Comparison of ENCODE assay signal across 11 cellular contexts in the genomic region with DNA sequence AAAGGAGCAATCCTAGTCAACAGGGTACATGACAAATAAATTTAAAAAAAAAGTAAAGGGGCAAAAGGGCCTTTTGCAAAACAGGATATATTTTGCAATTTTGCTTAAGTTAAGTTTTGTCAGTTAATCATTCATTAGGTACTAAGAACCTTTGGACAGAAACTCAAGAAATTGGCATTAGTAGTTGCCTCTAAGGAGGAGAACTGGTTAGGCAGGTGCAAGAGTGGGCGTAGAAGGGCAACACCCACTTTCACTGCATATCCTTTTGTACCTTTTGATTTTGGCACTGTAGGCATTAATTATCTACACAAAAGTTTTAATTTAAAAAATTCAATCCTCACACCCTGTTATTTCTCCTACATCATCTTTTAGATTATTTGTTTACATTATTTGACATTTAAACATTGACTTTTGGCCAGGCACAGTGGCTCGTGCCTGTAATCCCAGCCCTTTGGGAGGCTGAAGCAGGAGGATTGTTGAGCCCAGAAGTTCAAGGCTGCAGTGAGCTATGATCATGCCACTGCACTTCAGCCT. TPM values are rescaled to one million over a fixed set of nuclear protein-coding genes. Genes with fewer than 3 reads are reported as not detected.
A peak's percentile ranks its signal among the peaks of the same experiment; 100 is the strongest.
DNase-seq lines count a peak whose midpoint lies in the region; ATAC-seq and TF ChIP-seq lines count a peak whose summit lies in the region.
"Had no signal": no experiment of that assay in that cellular context is flagged by ENCODE, and none has a peak within 500 bp of the region (broad histone marks: within the 10 kb centered on the region; RNA-seq: fewer than 3 reads in every experiment).

No MANE protein-coding gene starts in this region.

- H3K27ac ChIP-seq in muscle layer of duodenum (ENCODE audit: low read length), result peak overlapping the region; percentile 50

- intact Hi-C loops in Caco-2 (cut with micrococcal nuclease; ENCODE audit: unreplicated experiment), result loop anchor here (5.0 kb wide), 2 partner anchors 53 to 133 kb away; no protein-coding TSS in a partner anchor

- H3K27me3 ChIP-seq in Caco-2 (replicated peaks; ENCODE audit: control insufficient read depth, insufficient read depth, low read length) (no peaks in the 10 kb centered on the region), muscle layer of duodenum (ENCODE audit: low read depth, low read length) (peaks cover 3% of the 10 kb centered on the region)

- peak; percentile 57 to 63 for DNase-seq in Caco-2
- DNase-seq in NCI-H1417 treated with DMSO at 0.1 percent for 48 hours (lab: John Stamatoyannopoulos, UW), result peak; percentile 26
- DNase-seq in epithelial cell of esophagus (ENCODE audit: low read depth), result peak; percentile 77
- no peak for DNase-seq in germinal center (ENCODE audit: low spot score)
- no peak for DNase-seq in amniotic stem cell (lab: John Stamatoyannopoulos, UW)
- DNase-seq: activated CD4-positive, alpha-beta T cell treated with anti-CD3 and anti-CD28 coated beads for 4 hours; activated T-cell treated with anti-CD3 and anti-CD28 coated beads, Interleukin-2, amount 50 U/mL, for 48 hours; T-helper 17 cell had no signal

- no peak for TF ChIP-seq CTCF in Caco-2 (IDR thresholded peaks at IDR 0.05; ENCODE audit: insufficient read depth in 1 of 2, low read depth in 1 of 2, low read length in 1 of 2, severe bottlenecking in 1 of 2, unreplicated experiment in 1 of 2)
- TF ChIP-seq CTCF in epithelial cell of esophagus (IDR thresholded peaks at IDR 0.05; ENCODE audit: insufficient read depth, low read depth, low read length, missing control alignments), result no peak

- BruUV-seq in Caco-2 (replicated peaks; lab: Mats Ljungman, UMichigan), result no TSS peak

- H3K36me3 Mint-ChIP-seq in Caco-2 (ENCODE audit: insufficient read depth, unreplicated experiment), result peaks cover 10% of the 10 kb centered on the region

- H3K4me3 ChIP-seq in Caco-2 (ENCODE audit: low read depth, low read length), result no peak overlapping the region
- no peak overlapping the region for H3K4me3 ChIP-seq in epithelial cell of esophagus (ENCODE audit: low read length)
- no peak overlapping the region for H3K4me3 ChIP-seq in muscle layer of duodenum (ENCODE audit: low read depth in 1 of 2, low read length in 2 of 2)

- H3K9me3 Mint-ChIP-seq in Caco-2 (ENCODE audit: unreplicated experiment), result no peaks in the 10 kb centered on the region

- H3K4me1 ChIP-seq in Caco-2 (peaks cover 50% of the 10 kb centered on the region), muscle layer of duodenum (ENCODE audit: control insufficient read depth in 1 of 2, insufficient read depth in 2 of 2, low read length in 2 of 2) (peaks cover 11 to 24% of the 10 kb centered on the region in 2 donors)

- POLR2A ChIA-PET in Caco-2 (lab: Charles Lee), result interaction anchor here (0.6 kb wide), 1 partner anchor 110 kb away, joined by 4 read pairs; no protein-coding TSS in a partner anchor

- no peaks in the 10 kb centered on the region for H3K9me3 ChIP-seq in Caco-2
- no peaks in the 10 kb centered on the region for H3K9me3 ChIP-seq in muscle layer of duodenum (ENCODE audit: control insufficient read depth in 1 of 2, low read length in 2 of 2)

- H3K4me3 Mint-ChIP-seq in Caco-2 (ENCODE audit: unreplicated experiment), result peak overlapping the region; percentile 55
- H3K4me3 Mint-ChIP-seq: T-helper 17 cell had no signal

- no peak for ATAC-seq in HG03025 (IDR thresholded peaks at IDR 0.05; ENCODE audit: low FRiP score, unreplicated experiment)
- ATAC-seq in GM19452 (IDR thresholded peaks at IDR 0.05; ENCODE audit: unreplicated experiment), result no peak
- ATAC-seq: T-helper 17 cell had no signal

- CTCF ChIA-PET in Caco-2 (lab: Charles Lee), result no interaction called here

- H3K4me1 Mint-ChIP-seq in Caco-2 (ENCODE audit: low read depth, unreplicated experiment), result peaks cover 30% of the 10 kb centered on the region
- H3K4me1 Mint-ChIP-seq: T-helper 17 cell had no signal

- no peaks in the 10 kb centered on the region for H3K27me3 Mint-ChIP-seq in Caco-2 (ENCODE audit: insufficient read depth, unreplicated experiment)

- no peaks in the 10 kb centered on the region for H3K36me3 ChIP-seq in Caco-2 (ENCODE audit: control insufficient read depth, insufficient read depth, low read length)
- no peaks in the 10 kb centered on the region for H3K36me3 ChIP-seq in muscle layer of duodenum (ENCODE audit: control insufficient read depth in 1 of 2, insufficient read depth in 2 of 2, low read length in 2 of 2)

- H3K27ac Mint-ChIP-seq in Caco-2 (ENCODE audit: unreplicated experiment), result no peak overlapping the region
- H3K27ac Mint-ChIP-seq: T-helper 17 cell had no signal

RNA-seq across cellular contexts. Expression of a gene that starts 4.3 kb away (rescaled TPM):
- 83.0 and 87.9 TPM in 2 replicates for total RNA-seq in Caco-2 (2022)
- total RNA-seq: T-helper 17 cell had no signal

Comparison
In these comparisons a context has a peak if more than half of its experiments do, and no peak if none do; other contexts are left out.
1. DNase-seq: peak in Caco-2 (2 of 2), NCI-H1417 treated with DMSO at 0.1 percent for 48 hours (single experiment) and epithelial cell of esophagus (single experiment); none in germinal center (single experiment) and amniotic stem cell (single experiment).